In genomic region chr6:100633096-100633766, GRCh38 we compare ENCODE assay signal across 11 cellular contexts.
A peak's percentile ranks its signal among the peaks of the same experiment; 100 is the strongest.
DNase-seq lines count a peak whose midpoint lies in the region; ATAC-seq and TF ChIP-seq lines count a peak whose summit lies in the region.
"Had no signal": no experiment of that assay in that cellular context is flagged by ENCODE, and none has a peak within 500 bp of the region (broad histone marks: within the 10 kb centered on the region; RNA-seq: fewer than 3 reads in every experiment).

No MANE protein-coding gene starts in this region.

- H3K9me3 ChIP-seq in adipocyte (ENCODE audit: control insufficient read depth, low read length): no peaks in the 10 kb centered on the region
- H3K9me3 ChIP-seq in hepatocyte (ENCODE audit: low read depth): no peaks in the 10 kb centered on the region

- H3K36me3 Mint-ChIP-seq in progenitor cell of endocrine pancreas (ENCODE audit: insufficient read depth): peaks cover 18% of the 10 kb centered on the region

- H3K27me3 Mint-ChIP-seq in progenitor cell of endocrine pancreas: no peaks in the 10 kb centered on the region
- H3K27me3 Mint-ChIP-seq: B cell; stimulated activated memory B cell treated with anti-CD40 and anti-IgM and Interleukin-4, amounts not matched to agents 10 μg/mL and 1 μg/mL and 100 μg/mL, for 72 hours had no signal

- H3K9ac ChIP-seq in adipocyte (ENCODE audit: low read length): no peak overlapping the region

- TF ChIP-seq CTCF in hepatocyte (IDR thresholded peaks at IDR 0.05; ENCODE audit: poor library complexity): no peak
- TF ChIP-seq CTCF in progenitor cell of endocrine pancreas (IDR thresholded peaks at IDR 0.05; ENCODE audit: unreplicated experiment): no peak

- H3K79me2 ChIP-seq in hepatocyte: no peaks in the 10 kb centered on the region

- H3K4me3 ChIP-seq in adipocyte (ENCODE audit: low read length) (no peak overlapping the region), hepatocyte (no peak overlapping the region)

- H3K4me3 Mint-ChIP-seq in progenitor cell of endocrine pancreas (ENCODE audit: low read depth): no peak overlapping the region
- H3K4me3 Mint-ChIP-seq: B cell; stimulated activated memory B cell treated with anti-CD40 and anti-IgM and Interleukin-4, amounts not matched to agents 10 μg/mL and 1 μg/mL and 100 μg/mL, for 72 hours had no signal

- peaks cover 4% of the 10 kb centered on the region for H3K9me3 Mint-ChIP-seq in progenitor cell of endocrine pancreas (ENCODE audit: low read depth)
- H3K9me3 Mint-ChIP-seq: stimulated activated memory B cell treated with anti-CD40 and anti-IgM and Interleukin-4, amounts not matched to agents 10 μg/mL and 1 μg/mL and 100 μg/mL, for 72 hours had no signal

- DNase-seq in SIG-M5 treated with dmso at 0.1 percent for 504 hours (lab: John Stamatoyannopoulos, UW; ENCODE audit: unreplicated experiment): peak; percentile 4
- no peak for DNase-seq in SIG-M5 (lab: John Stamatoyannopoulos, UW)
- peak; percentile 75 for DNase-seq in adipocyte (ENCODE audit: low read depth)
- peak; percentile 26 for DNase-seq in hepatocyte (ENCODE audit: low spot score)
- peak; percentile 83 for DNase-seq in stromal cell of bone marrow (ENCODE audit: low read depth)
- no peak for DNase-seq in progenitor cell of endocrine pancreas (ENCODE audit: low spot score, unreplicated experiment)
- DNase-seq: NCI-H82 had no signal

- H3K4me1 Mint-ChIP-seq in progenitor cell of endocrine pancreas (ENCODE audit: low read depth): no peaks in the 10 kb centered on the region
- H3K4me1 Mint-ChIP-seq: B cell; stimulated activated memory B cell treated with anti-CD40 and anti-IgM and Interleukin-4, amounts not matched to agents 10 μg/mL and 1 μg/mL and 100 μg/mL, for 72 hours had no signal

- H3K36me3 ChIP-seq in adipocyte (ENCODE audit: control insufficient read depth, insufficient read depth, low read length, severe bottlenecking) (peaks cover 45% of the 10 kb centered on the region), hepatocyte (replicated peaks; ENCODE audit: insufficient read depth, low read depth) (no peaks in the 10 kb centered on the region)

- H3K27me3 ChIP-seq in adipocyte (replicated peaks; ENCODE audit: control insufficient read depth, insufficient read depth, low read length) (no peaks in the 10 kb centered on the region), hepatocyte (no peaks in the 10 kb centered on the region)

- no peak overlapping the region for H3K4me2 ChIP-seq in hepatocyte

- H2AFZ ChIP-seq in hepatocyte: no peak overlapping the region

- H3K27ac ChIP-seq in hepatocyte: peak overlapping the region; percentile 38

- H3K4me1 ChIP-seq in adipocyte (ENCODE audit: control insufficient read depth, insufficient read depth, low read length) (peaks cover 6% of the 10 kb centered on the region), hepatocyte (ENCODE audit: insufficient read depth) (no peaks in the 10 kb centered on the region)

- whole genome bisulfite sequencing in hepatocyte (ENCODE audit: low lambda C conversion rate, missing lambda C conversion rate): 87% methylated on average over 9 of the region's 9 CpGs

- no peaks in the 10 kb centered on the region for H3K9me2 ChIP-seq in hepatocyte (replicated peaks; ENCODE audit: insufficient read depth)

- no peaks in the 10 kb centered on the region for H4K20me1 ChIP-seq in hepatocyte (ENCODE audit: insufficient read depth, poor library complexity, severe bottlenecking)

- H3K27ac Mint-ChIP-seq in progenitor cell of endocrine pancreas: no peak overlapping the region
- H3K27ac Mint-ChIP-seq: B cell; stimulated activated memory B cell treated with anti-CD40 and anti-IgM and Interleukin-4, amounts not matched to agents 10 μg/mL and 1 μg/mL and 100 μg/mL, for 72 hours had no signal

- ATAC-seq in GM19467 (IDR thresholded peaks at IDR 0.05; ENCODE audit: unreplicated experiment) (no peak), HG02973 (IDR thresholded peaks at IDR 0.05; ENCODE audit: unreplicated experiment) (no peak)
- ATAC-seq: stimulated activated memory B cell treated with anti-CD40 and anti-IgM and Interleukin-4, amounts not matched to agents 10 μg/mL and 1 μg/mL and 100 μg/mL, for 72 hours had no signal

Comparison
In these comparisons a context has a peak if more than half of its experiments do, and no peak if none do; other contexts are left out.
1. DNase-seq: peak in SIG-M5 treated with dmso at 0.1 percent for 504 hours (single experiment), adipocyte (single experiment), hepatocyte (single experiment) and stromal cell of bone marrow (single experiment); none in SIG-M5 (single experiment) and progenitor cell of endocrine pancreas (single experiment).